In genomic region chr5:141608046-141608445, GRCh38 we compare ENCODE assay signal across 12 cellular contexts. TPM values are rescaled to one million over a fixed set of nuclear protein-coding genes. Genes with fewer than 3 reads are reported as not detected.
DNase-seq lines count a peak whose midpoint lies in the region; ATAC-seq, FAIRE-seq and TF ChIP-seq lines count a peak whose summit lies in the region.
"Had no signal": no experiment of that assay in that cellular context is flagged by ENCODE, and none has a peak within 500 bp of the region (broad histone marks: within the 10 kb centered on the region; RNA-seq: fewer than 3 reads in every experiment).

No MANE protein-coding gene starts in this region.

- H3K27me3 Mint-ChIP-seq in activated naive CD8-positive, alpha-beta T cell treated with anti-CD3 and anti-CD28 coated beads, Interleukin-2, amount 10 ng/mL, durations not matched to agents 7 days and 5 days, result no peaks in the 10 kb centered on the region
- H3K27me3 Mint-ChIP-seq in naive thymus-derived CD8-positive, alpha-beta T cell, result no peaks in the 10 kb centered on the region

- no peak for TF ChIP-seq EP300 in A549 (IDR thresholded peaks at IDR 0.05)

- no peak for DNase-seq in A549 (ENCODE audit: low read depth in 1 of 2, low spot score in 1 of 2)
- DNase-seq in DND-41, result no peak
- DNase-seq in activated naive CD8-positive, alpha-beta T cell treated with anti-CD3 and anti-CD28 coated beads, Interleukin-2, amount 10 ng/mL, durations not matched to agents 7 days and 5 days, result no peak
- DNase-seq in naive thymus-derived CD8-positive, alpha-beta T cell, result no peak
- no peak for DNase-seq in mucosa of gallbladder (ENCODE audit: low spot score)
- DNase-seq in DMS114 treated with DMSO at 0.1 percent for 48 hours (lab: John Stamatoyannopoulos, UW; ENCODE audit: unreplicated experiment), result no peak
- DNase-seq in vagina (ENCODE audit: extremely low spot score in 2 of 2), result no peak
- DNase-seq in DMS79 (lab: John Stamatoyannopoulos, UW), result no peak
- DNase-seq: C1 segment of cervical spinal cord; heart right ventricle; stimulated activated CD8-positive, alpha-beta memory T cell treated with anti-CD3 and anti-CD28 coated beads, Interleukin-4, amount 100 ng/mL, for 48 hours had no signal

- FAIRE-seq in A549 (lab: Jason Lieb, UNC), result no peak

- no peak overlapping the region for H2AFZ ChIP-seq in DND-41 (ENCODE audit: low read depth, low read length)

- peak overlapping the region; percentile 60 for H3K4me3 Mint-ChIP-seq in activated naive CD8-positive, alpha-beta T cell treated with anti-CD3 and anti-CD28 coated beads, Interleukin-2, amount 10 ng/mL, durations not matched to agents 7 days and 5 days
- peak overlapping the region; percentile 1 to 79 (median 66) for H3K4me3 Mint-ChIP-seq in naive thymus-derived CD8-positive, alpha-beta T cell

- intact Hi-C loops in vagina (cut with DNase I), result no loop called here

- H3K9me3 Mint-ChIP-seq in activated naive CD8-positive, alpha-beta T cell treated with anti-CD3 and anti-CD28 coated beads, Interleukin-2, amount 10 ng/mL, durations not matched to agents 7 days and 5 days, result no peaks in the 10 kb centered on the region
- no peaks in the 10 kb centered on the region for H3K9me3 Mint-ChIP-seq in naive thymus-derived CD8-positive, alpha-beta T cell

- H3K9ac ChIP-seq in DND-41 (ENCODE audit: low read depth, low read length), result peak overlapping the region; percentile 56

- H3K27ac Mint-ChIP-seq in activated naive CD8-positive, alpha-beta T cell treated with anti-CD3 and anti-CD28 coated beads, Interleukin-2, amount 10 ng/mL, durations not matched to agents 7 days and 5 days, result peak overlapping the region; percentile 87
- H3K27ac Mint-ChIP-seq in naive thymus-derived CD8-positive, alpha-beta T cell, result peak overlapping the region; percentile 78 to 95 (median 90)

- H3K27me3 ChIP-seq in DND-41 (ENCODE audit: insufficient read depth, low read length, poor library complexity) (no peaks in the 10 kb centered on the region), vagina (no peaks in the 10 kb centered on the region)
- H3K27me3 ChIP-seq: heart right ventricle had no signal

- no peaks in the 10 kb centered on the region for H3K9me3 ChIP-seq in A549
- H3K9me3 ChIP-seq in DND-41 (ENCODE audit: insufficient read depth, low read length, severe bottlenecking), result no peaks in the 10 kb centered on the region
- H3K9me3 ChIP-seq in vagina, result no peaks in the 10 kb centered on the region
- H3K9me3 ChIP-seq: heart right ventricle had no signal

- no peak for TF ChIP-seq RAD21 in A549 (conservative IDR thresholded peaks at IDR 0.05 in 1 of 2, IDR thresholded peaks at IDR 0.05 in 1 of 2)

- H4K20me1 ChIP-seq in DND-41 (ENCODE audit: insufficient read depth, low read length), result peaks cover 3% of the 10 kb centered on the region; the same call in 1 of the 2 replicates

- peaks cover 31% of the 10 kb centered on the region for H3K36me3 Mint-ChIP-seq in activated naive CD8-positive, alpha-beta T cell treated with anti-CD3 and anti-CD28 coated beads, Interleukin-2, amount 10 ng/mL, durations not matched to agents 7 days and 5 days
- peaks cover 0 to 11% (median 2%) of the 10 kb centered on the region in 3 donors for H3K36me3 Mint-ChIP-seq in naive thymus-derived CD8-positive, alpha-beta T cell

- H3K4me3 ChIP-seq in A549 (no peak overlapping the region), DND-41 (ENCODE audit: low read depth in 1 of 2, low read length in 2 of 2) (no peak overlapping the region), vagina (no peak overlapping the region)
- H3K4me3 ChIP-seq: heart right ventricle, lung had no signal

- H3K4me2 ChIP-seq in A549, result peak overlapping the region; percentile 59
- peak overlapping the region; percentile 57 for H3K4me2 ChIP-seq in DND-41 (ENCODE audit: insufficient read depth, low read length)

- H3K4me1 Mint-ChIP-seq in activated naive CD8-positive, alpha-beta T cell treated with anti-CD3 and anti-CD28 coated beads, Interleukin-2, amount 10 ng/mL, durations not matched to agents 7 days and 5 days, result peaks cover 67% of the 10 kb centered on the region
- peaks cover 25 to 98% (median 86%) of the 10 kb centered on the region in 4 donors for H3K4me1 Mint-ChIP-seq in naive thymus-derived CD8-positive, alpha-beta T cell

- TF ChIP-seq CTCF in A549 (IDR thresholded peaks at IDR 0.05), result no peak
- TF ChIP-seq CTCF in DND-41 (IDR thresholded peaks at IDR 0.05; ENCODE audit: borderline replicate concordance, extremely low read depth, low read length, poor library complexity, severe bottlenecking), result no peak
- TF ChIP-seq CTCF in vagina (IDR thresholded peaks at IDR 0.05), result no peak

- WGBS in A549 (ENCODE audit: missing lambda C conversion rate), result 85% methylated on average over 2 of the region's 2 CpGs

- TF ChIP-seq POLR2A in A549 (IDR thresholded peaks at IDR 0.05; ENCODE audit: low read length) (no peak), vagina (IDR thresholded peaks at IDR 0.05) (no peak)

- ATAC-seq in A549 (no peak), DND-41 (ENCODE audit: insufficient read depth, low read depth) (no peak)
- ATAC-seq in activated naive CD8-positive, alpha-beta T cell treated with anti-CD3 and anti-CD28 coated beads, Interleukin-2, amount 10 ng/mL, durations not matched to agents 7 days and 5 days (ENCODE audit: low read depth), result no peak
- no peak for ATAC-seq in naive thymus-derived CD8-positive, alpha-beta T cell
- ATAC-seq: heart right ventricle had no signal

- CTCF ChIA-PET in A549 (lab: Yijun Ruan, JAX), result interaction anchor here (1.0 to 5.8 kb wide), 7 partner anchors 10 to 238 kb away, joined by 3 to 56 read pairs (median 3); partner anchors contain the start of genes DIAPH1, PCDHGB3 and RELL2

- H3K36me3 ChIP-seq in DND-41 (ENCODE audit: insufficient read depth, low read length), result peaks cover 23% of the 10 kb centered on the region; the same call in 1 of the 2 replicates
- no peaks in the 10 kb centered on the region for H3K36me3 ChIP-seq in vagina

- H3K27ac ChIP-seq in A549 (peak overlapping the region in 1 of 2 experiments; percentile 60; a peak in 3 of 6 replicates), DND-41 (ENCODE audit: low read length) (peak overlapping the region; percentile 92), vagina (no peak overlapping the region)

- H3K79me2 ChIP-seq in DND-41 (ENCODE audit: insufficient read depth, low read length), result peaks cover 91% of the 10 kb centered on the region

- POLR2A ChIA-PET in A549 (lab: Yijun Ruan, JAX), result no interaction called here
- POLR2A ChIA-PET in activated naive CD8-positive, alpha-beta T cell treated with anti-CD3 and anti-CD28 coated beads, Interleukin-2, amount 10 ng/mL, durations not matched to agents 7 days and 5 days (lab: Charles Lee), result interaction anchor here (1.5 to 8.2 kb wide), 2 partner anchors 10 to 29 kb away, joined by 4 to 80 read pairs; partner anchors contain the start of genes DIAPH1 and RELL2
- POLR2A ChIA-PET in naive thymus-derived CD8-positive, alpha-beta T cell (lab: Charles Lee), result interaction anchor here (1.4 to 5.3 kb wide), 2 partner anchors 9 to 10 kb away, joined by 4 to 70 read pairs; partner anchors contain the start of gene DIAPH1

- H3K4me1 ChIP-seq in A549 (peaks cover 50% of the 10 kb centered on the region), DND-41 (ENCODE audit: insufficient read depth, low read length) (peaks cover 96% of the 10 kb centered on the region), vagina (peaks cover 37% of the 10 kb centered on the region)

RNA-seq across cellular contexts. Expression of gene DIAPH1, which starts 10.8 kb away (rescaled TPM):
- polyA plus RNA-seq in A549 (2011; rRNA removed) (53.4 and 82.2 TPM in 2 replicates), A549 (2017; fragmentation: RNase III; extraction: RNeasy Plus Mini Kit Qiagen cat#74134 plus additional on column Dnase treatment) (57.4 to 59.8 TPM (median 59.4 TPM) in 3 replicates)
- polyA plus RNA-seq in A549 (2012; cell fraction: cytosol; rRNA removed), result 27.8 and 37.6 TPM in 2 replicates
- 183 and 188 TPM in 2 replicates for polyA plus RNA-seq in A549 (2012; cell fraction: nucleus; rRNA removed)
- polyA minus RNA-seq in A549 (2011; rRNA and poly(A)+ RNA removed), result 157 and 182 TPM in 2 replicates
- 100 to 1,000 TPM; 244 to 256 TPM for total RNA-seq in activated naive CD8-positive, alpha-beta T cell treated with anti-CD3 and anti-CD28 coated beads, Interleukin-2, amount 10 ng/mL, durations not matched to agents 7 days and 5 days
- 100 to 1,000 TPM; 171 to 183 TPM for total RNA-seq in naive thymus-derived CD8-positive, alpha-beta T cell
- polyA plus RNA-seq in naive thymus-derived CD8-positive, alpha-beta T cell, result 100 to 1,000 TPM in 1 of 3 donors, 10 to 100 TPM in 2; 87.4 to 105 (median 92.9) TPM
- total RNA-seq in mucosa of gallbladder (85.9 TPM), vagina (64.1 TPM)

RNA-seq across cellular contexts. Expression of gene HDAC3, which starts 28.6 kb away (rescaled TPM):
- polyA plus RNA-seq in A549 (2011; rRNA removed), result 67.3 and 80.0 TPM in 2 replicates
- 69.5 and 84.1 TPM in 2 replicates for polyA plus RNA-seq in A549 (2012; cell fraction: cytosol; rRNA removed)
- 82.2 and 128 TPM in 2 replicates for polyA plus RNA-seq in A549 (2012; cell fraction: nucleus; rRNA removed)
- polyA plus RNA-seq in A549 (2017; fragmentation: RNase III; extraction: RNeasy Plus Mini Kit Qiagen cat#74134 plus additional on column Dnase treatment), result 51.1 to 56.9 TPM (median 51.7 TPM) in 3 replicates
- 67.7 and 68.1 TPM in 2 replicates for polyA minus RNA-seq in A549 (2011; rRNA and poly(A)+ RNA removed)
- 10 to 100 TPM; 85.8 to 89.6 TPM for total RNA-seq in activated naive CD8-positive, alpha-beta T cell treated with anti-CD3 and anti-CD28 coated beads, Interleukin-2, amount 10 ng/mL, durations not matched to agents 7 days and 5 days
- total RNA-seq in naive thymus-derived CD8-positive, alpha-beta T cell, result 10 to 100 TPM; 71.1 to 81.6 TPM
- 100 to 1,000 TPM in 1 of 3 donors, 10 to 100 TPM in 2; 85.7 to 100 (median 91.7) TPM for polyA plus RNA-seq in naive thymus-derived CD8-positive, alpha-beta T cell
- 43.3 TPM for total RNA-seq in mucosa of gallbladder
- 44.7 TPM for total RNA-seq in vagina

RNA-seq across cellular contexts. Expression of gene RELL2, which starts 28.8 kb away (rescaled TPM):
- 2.8 and 3.6 TPM in 2 replicates for polyA plus RNA-seq in A549 (2011; rRNA removed)
- polyA plus RNA-seq in A549 (2012; cell fraction: cytosol; rRNA removed), result 4.7 and 4.9 TPM in 2 replicates
- polyA plus RNA-seq in A549 (2012; cell fraction: nucleus; rRNA removed), result 16.1 and 20.1 TPM in 2 replicates
- polyA plus RNA-seq in A549 (2017; fragmentation: RNase III; extraction: RNeasy Plus Mini Kit Qiagen cat#74134 plus additional on column Dnase treatment), result 5.0 to 6.5 TPM (median 6.5 TPM) in 3 replicates
- 1.9 and 2.5 TPM in 2 replicates for polyA minus RNA-seq in A549 (2011; rRNA and poly(A)+ RNA removed)
- 10 to 100 TPM; 31.4 to 31.6 TPM for total RNA-seq in activated naive CD8-positive, alpha-beta T cell treated with anti-CD3 and anti-CD28 coated beads, Interleukin-2, amount 10 ng/mL, durations not matched to agents 7 days and 5 days
- total RNA-seq in naive thymus-derived CD8-positive, alpha-beta T cell, result 10 to 100 TPM; 22.3 to 23.9 TPM
- 1 to 10 TPM; 2.6 to 3.9 (median 3.4) TPM for polyA plus RNA-seq in naive thymus-derived CD8-positive, alpha-beta T cell
- 10.2 TPM for total RNA-seq in mucosa of gallbladder
- 5.6 TPM for total RNA-seq in vagina

RNA-seq across cellular contexts. Expression of gene FCHSD1, which starts 43.2 kb away (rescaled TPM):
- polyA plus RNA-seq in A549 (2011; rRNA removed), result 11.0 and 12.2 TPM in 2 replicates
- polyA plus RNA-seq in A549 (2012; cell fraction: cytosol; rRNA removed), result 9.2 and 9.7 TPM in 2 replicates
- polyA plus RNA-seq in A549 (2012; cell fraction: nucleus; rRNA removed), result 87.6 and 92.1 TPM in 2 replicates
- 10.1 to 14.5 TPM (median 14.0 TPM) in 3 replicates for polyA plus RNA-seq in A549 (2017; fragmentation: RNase III; extraction: RNeasy Plus Mini Kit Qiagen cat#74134 plus additional on column Dnase treatment)
- 6.9 and 12.2 TPM in 2 replicates for polyA minus RNA-seq in A549 (2011; rRNA and poly(A)+ RNA removed)
- 10 to 100 TPM; 98.3 to 99.1 TPM for total RNA-seq in activated naive CD8-positive, alpha-beta T cell treated with anti-CD3 and anti-CD28 coated beads, Interleukin-2, amount 10 ng/mL, durations not matched to agents 7 days and 5 days
- total RNA-seq in naive thymus-derived CD8-positive, alpha-beta T cell, result 100 to 1,000 TPM; 110 to 115 TPM
- 1 to 10 TPM; 8.8 to 9.4 (median 9.3) TPM for polyA plus RNA-seq in naive thymus-derived CD8-positive, alpha-beta T cell
- total RNA-seq in mucosa of gallbladder, result 62.0 TPM
- total RNA-seq in vagina, result 42.2 TPM
